1 cellular context compared by ENCODE assay signal in genomic region chr14:71687115-71687836, GRCh38.
TF ChIP-seq lines count a peak whose summit lies in the region.

No MANE protein-coding gene starts in this region.

TF ChIP-seq in IMR-90, 13 proteins besides CTCF, POLR2A, EP300 and RAD21 (continued from another document):
- TF ChIP-seq MAZ (IDR thresholded peaks at IDR 0.05; ENCODE audit: borderline replicate concordance, low read depth, low read length) (no peak), USF2 (IDR thresholded peaks at IDR 0.05; ENCODE audit: low read depth, low read length) (no peak), CEBPB (IDR thresholded peaks at IDR 0.05; ENCODE audit: low read depth, low read length) (no peak), FOS (IDR thresholded peaks at IDR 0.05; ENCODE audit: low read depth, low read length) (no peak), CHD1 (IDR thresholded peaks at IDR 0.05; ENCODE audit: low read depth, low read length) (no peak), ELK1 (IDR thresholded peaks at IDR 0.05; ENCODE audit: borderline replicate concordance, low read depth, low read length) (no peak), RCOR1 (IDR thresholded peaks at IDR 0.05; ENCODE audit: insufficient replicate concordance, low read length) (no peak)
